Comparison of ENCODE assay signal across 9 cellular contexts in the genomic region with DNA sequence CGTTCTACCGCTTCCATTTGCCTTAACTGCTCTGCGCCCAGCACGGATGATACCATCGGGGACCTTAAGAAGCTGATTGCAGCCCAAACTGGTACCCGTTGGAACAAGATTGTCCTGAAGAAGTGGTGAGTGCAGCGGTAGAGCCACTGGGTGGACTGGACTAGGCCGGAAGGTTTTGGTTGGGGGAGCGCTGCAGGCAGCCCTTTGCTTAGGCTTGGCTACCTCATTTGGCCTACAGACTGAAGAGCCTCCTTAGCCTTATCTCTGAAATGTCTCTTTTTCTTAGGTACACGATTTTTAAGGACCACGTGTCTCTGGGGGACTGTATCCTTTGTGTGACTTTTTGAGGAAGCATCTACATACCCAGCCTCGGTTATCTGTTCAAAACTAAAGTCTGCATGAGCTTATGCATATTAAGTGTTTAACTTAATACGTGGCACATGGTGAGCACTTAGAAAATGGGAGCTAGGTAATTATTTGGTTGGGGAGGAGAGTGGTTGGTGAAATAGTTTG. TPM values are rescaled to one million over a fixed set of nuclear protein-coding genes. Genes with fewer than 3 reads are reported as not detected.
DNase-seq lines count a peak whose midpoint lies in the region; ATAC-seq, FAIRE-seq and TF ChIP-seq lines count a peak whose summit lies in the region.
"Had no signal": no experiment of that assay in that cellular context is flagged by ENCODE, and none has a peak within 500 bp of the region (broad histone marks: within the 10 kb centered on the region; RNA-seq: fewer than 3 reads in every experiment).

No MANE protein-coding gene starts in this region.

- under 1% methylated on average over 13 of the region's 13 CpGs for WGBS in K562 (ENCODE audit: insufficient coverage, low coverage, missing lambda C conversion rate)
- WGBS in mesodermal cell (ENCODE audit: insufficient coverage in 2 of 2), 2 experiments: 30 to 44% methylated on average over 10 to 12 of the region's 13 CpGs

- no peak for TF ChIP-seq EP300 in K562 (IDR thresholded peaks at IDR 0.05; ENCODE audit: low read length)

- no peak overlapping the region for H2AFZ ChIP-seq in K562 (ENCODE audit: low read depth, low read length)

- TF ChIP-seq RAD21 in K562 (CRISPR knock-in tag; conservative IDR thresholded peaks at IDR 0.05 in 1 of 2, IDR thresholded peaks at IDR 0.05 in 1 of 2): no peak

- TF ChIP-seq CTCF in right atrium auricular region (IDR thresholded peaks at IDR 0.05) (no peak), K562 (IDR thresholded peaks at IDR 0.05 in 2 of 3, conservative IDR thresholded peaks at IDR 0.05 in 1 of 3; ENCODE audit: insufficient read depth in 2 of 3, low read depth in 1 of 3, low read length in 3 of 3) (no peak)

- POLR2A ChIA-PET in K562 (lab: Yijun Ruan, JAX): interaction anchor here (0.5 to 0.9 kb wide), 3 partner anchors 70 to 1699 kb away, joined by 3 to 4 read pairs (median 3); a partner anchor contains a TSS

- FAIRE-seq in K562 (lab: Jason Lieb, UNC): no peak

- H3K4me3 ChIP-seq in right atrium auricular region: peak overlapping the region; percentile 90 to 96
- peak overlapping the region; percentile 80 for H3K4me3 ChIP-seq in K562
- H3K4me3 ChIP-seq in mesodermal cell (ENCODE audit: extremely low read depth, insufficient read depth, low read length, poor library complexity, severe bottlenecking): peak overlapping the region; percentile 96

- in situ Hi-C loops in K562 (cut with MboI): no loop called here

- ATAC-seq in left ventricle myocardium superior (no peak), K562 (peak; percentile 45), GM18498 (IDR thresholded peaks at IDR 0.05; ENCODE audit: unreplicated experiment) (no peak), HG03175 (IDR thresholded peaks at IDR 0.05; ENCODE audit: unreplicated experiment) (no peak)

- peaks cover 46% of the 10 kb centered on the region for H3K79me2 ChIP-seq in K562 (ENCODE audit: control insufficient read depth, insufficient read depth, low read length)

- DNase-seq in right atrium auricular region (ENCODE audit: low spot score) (no peak), left ventricle myocardium superior (no peak), K562 (ENCODE audit: extremely low read depth in 1 of 4, low spot score in 3 of 4) (peak in 1 of 4 experiments; percentile 45)
- no peak for DNase-seq in effector CD4-positive, alpha-beta T cell
- DNase-seq in activated effector memory CD4-positive, alpha-beta T cell treated with Interleukin-2 at 50 U/mL for 16 hours: no peak
- DNase-seq: SHP77 treated with DMSO at 0.1 percent for 48 hours had no signal

- H3K27ac ChIP-seq in right atrium auricular region (peak overlapping the region in 1 of 2 donors; percentile 83), K562 (ENCODE audit: extremely low read depth, low read depth, low read length) (peak overlapping the region; percentile 66), mesodermal cell (ENCODE audit: low read depth, low read length, severe bottlenecking) (no peak overlapping the region)

- H3K4me1 ChIP-seq in right atrium auricular region: peaks cover 0 to 24% of the 10 kb centered on the region in 2 donors
- peaks cover 2 to 15% of the 10 kb centered on the region in 2 experiments; a peak in 3 of 5 replicates for H3K4me1 ChIP-seq in K562 (replicated peaks in 1 of 2; ENCODE audit: control insufficient read depth in 2 of 2, insufficient read depth in 2 of 2, low read length in 2 of 2)
- H3K4me1 ChIP-seq in mesodermal cell (ENCODE audit: control insufficient read depth, insufficient read depth, low read length, poor library complexity, severe bottlenecking): no peaks in the 10 kb centered on the region

- H3K36me3 ChIP-seq in right atrium auricular region: peaks cover 11% of the 10 kb centered on the region
- H3K36me3 ChIP-seq in K562 (ENCODE audit: control insufficient read depth, insufficient read depth, low read length): peaks cover 31% of the 10 kb centered on the region; the same call in 2 of the 3 replicates
- peaks cover 45% of the 10 kb centered on the region for H3K36me3 ChIP-seq in mesodermal cell (ENCODE audit: control insufficient read depth, insufficient read depth, low read length)

- peak overlapping the region; percentile 88 to 99 for H3K9ac ChIP-seq in K562 (ENCODE audit: insufficient read depth in 1 of 2, low read depth in 2 of 2, low read length in 2 of 2)

- intact Hi-C loops in left ventricle myocardium superior (cut with micrococcal nuclease): no loop called here
- intact Hi-C loops in K562 (cut with micrococcal nuclease): no loop called here

- H3K4me2 ChIP-seq in K562 (ENCODE audit: insufficient read depth, low read length): peak overlapping the region; percentile 90

- no peaks in the 10 kb centered on the region for H3K9me3 ChIP-seq in right atrium auricular region
- H3K9me3 ChIP-seq in K562 (replicated peaks; ENCODE audit: control insufficient read depth, insufficient read depth, low read depth, low read length): no peaks in the 10 kb centered on the region
- H3K9me3 ChIP-seq in mesodermal cell (ENCODE audit: control insufficient read depth, low read length): no peaks in the 10 kb centered on the region

- H4K20me1 ChIP-seq in K562 (replicated peaks; ENCODE audit: control insufficient read depth, insufficient read depth, low read length): no peaks in the 10 kb centered on the region; the same call in 1 of the 2 replicates

- CTCF ChIA-PET in K562 (lab: Yijun Ruan, JAX; ENCODE audit: low intra/inter-chr PET ratio): no interaction called here

- TF ChIP-seq POLR2A in K562 (conservative IDR thresholded peaks at IDR 0.05): no peak

- H3K9me1 ChIP-seq in K562 (ENCODE audit: control insufficient read depth, insufficient read depth, low read length): no peaks in the 10 kb centered on the region

- no peaks in the 10 kb centered on the region for H3K27me3 ChIP-seq in right atrium auricular region
- H3K27me3 ChIP-seq in K562 (ENCODE audit: control insufficient read depth in 2 of 2, insufficient read depth in 2 of 2, low read length in 2 of 2): no peaks in the 10 kb centered on the region

- BruUV-seq in K562 (replicated peaks; lab: Mats Ljungman, UMichigan): no TSS peak

RNA-seq across cellular contexts. Expression of a gene that starts 0.9 kb away (rescaled TPM):
- 100 to 1,000 TPM; 677 to 684 TPM for total RNA-seq in right atrium auricular region
- total RNA-seq in left ventricle myocardium superior: 580 TPM
- 39.7 and 67.9 TPM in 2 replicates for total RNA-seq in K562 (2011; cell fraction: chromatin; rRNA removed; ENCODE audit: low replicate concordance)
- 97.9 and 112 TPM in 2 replicates for total RNA-seq in K562 (2011; cell fraction: nucleolus; rRNA removed)
- total RNA-seq in K562 (2011; cell fraction: nucleoplasm; rRNA removed): 87.5 and 111 TPM in 2 replicates
- 424 and 564 TPM in 2 replicates for total RNA-seq in K562 (2014; rRNA removed)
- 465 and 492 TPM in 2 replicates for total RNA-seq in K562 (2014; rRNA removed; fragmentation: Illumina TruSeq; extraction: Trizol)
- 383 and 410 TPM in 2 replicates for total RNA-seq in K562 (2015; rRNA removed; fragmentation: Illumina TruSeq; extraction: Trizol)
- total RNA-seq in K562 (2021): 489 and 520 TPM in 2 replicates
- 833 and 989 TPM in 2 replicates for polyA plus RNA-seq in K562 (2011; rRNA removed)
- 727 and 1,456 TPM in 2 replicates for polyA plus RNA-seq in K562 (2011; cell fraction: cytosol; rRNA removed)
- 352 and 598 TPM in 2 replicates for polyA plus RNA-seq in K562 (2011; cell fraction: nucleus; rRNA removed)
- 383 and 1,143 TPM in 2 replicates for polyA plus RNA-seq in K562 (2012)
- polyA plus RNA-seq in K562 (2014; fragmentation: Illumina TruSeq; extraction: Trizol): 602 and 613 TPM in 2 replicates
- polyA plus RNA-seq in K562 (2014; fragmentation: Nextera tagmentation; extraction: Ambion mirVana): 1,000 to 10,000 TPM in 1 of 2 experiments, 100 to 1,000 TPM in 1; 995 to 1,140 TPM
- 1,210 and 1,266 TPM in 2 replicates for polyA plus RNA-seq in K562 (2014; rRNA removed)
- 303 and 304 TPM in 2 replicates for polyA minus RNA-seq in K562 (2011; rRNA and poly(A)+ RNA removed)
- polyA minus RNA-seq in K562 (2011; cell fraction: cytosol; rRNA and poly(A)+ RNA removed): 86.1 and 91.4 TPM in 2 replicates
- 33.3 and 49.1 TPM in 2 replicates for polyA minus RNA-seq in K562 (2011; cell fraction: nucleus; rRNA and poly(A)+ RNA removed)
- polyA plus RNA-seq in mesodermal cell (2013, experiment 1 of 2): 737 TPM
- polyA plus RNA-seq in mesodermal cell (2013, experiment 2 of 2): 650 TPM

RNA-seq across cellular contexts. Expression of a gene that starts 6.5 kb away (rescaled TPM):
- total RNA-seq in right atrium auricular region (100 to 1,000 TPM; 111 to 125 TPM), left ventricle myocardium superior (92.8 TPM), K562 (2014; rRNA removed) (178 and 240 TPM in 2 replicates), K562 (2014; rRNA removed; fragmentation: Illumina TruSeq; extraction: Trizol) (16.7 and 24.2 TPM in 2 replicates), K562 (2015; rRNA removed; fragmentation: Illumina TruSeq; extraction: Trizol) (55.8 and 60.9 TPM in 2 replicates), K562 (2021) (97.6 and 104 TPM in 2 replicates)
- total RNA-seq in K562 (2011; cell fraction: chromatin; rRNA removed; ENCODE audit: low replicate concordance): 28.9 and 74.2 TPM in 2 replicates
- total RNA-seq in K562 (2011; cell fraction: nucleolus; rRNA removed): 53.7 and 55.2 TPM in 2 replicates
- 39.3 and 42.7 TPM in 2 replicates for total RNA-seq in K562 (2011; cell fraction: nucleoplasm; rRNA removed)
- polyA plus RNA-seq in K562 (2011; rRNA removed) (42.5 and 48.1 TPM in 2 replicates), K562 (2014; fragmentation: Illumina TruSeq; extraction: Trizol) (19.6 and 58.2 TPM in 2 replicates), K562 (2014; fragmentation: Nextera tagmentation; extraction: Ambion mirVana) (1 to 10 TPM; 1.6 to 4.1 TPM), K562 (2014; rRNA removed) (131 and 180 TPM in 2 replicates)
- 72.1 and 158 TPM in 2 replicates for polyA plus RNA-seq in K562 (2011; cell fraction: cytosol; rRNA removed)
- polyA plus RNA-seq in K562 (2011; cell fraction: nucleus; rRNA removed): 44.6 and 79.3 TPM in 2 replicates
- 74.0 and 77.2 TPM in 2 replicates for polyA plus RNA-seq in K562 (2012)
- polyA minus RNA-seq in K562 (2011; rRNA and poly(A)+ RNA removed): 6.7 and 10.2 TPM in 2 replicates
- polyA minus RNA-seq in K562 (2011; cell fraction: cytosol; rRNA and poly(A)+ RNA removed): 21.9 and 23.9 TPM in 2 replicates
- 14.3 and 14.9 TPM in 2 replicates for polyA minus RNA-seq in K562 (2011; cell fraction: nucleus; rRNA and poly(A)+ RNA removed)
- 91.8 TPM for polyA plus RNA-seq in mesodermal cell (2013, experiment 1 of 2)
- polyA plus RNA-seq in mesodermal cell (2013, experiment 2 of 2): 75.8 TPM

RNA-seq across cellular contexts. Expression of a gene that starts 9.7 kb away (rescaled TPM):
- 10 to 100 TPM; 10.2 to 15.8 TPM for total RNA-seq in right atrium auricular region
- 11.2 TPM for total RNA-seq in left ventricle myocardium superior
- total RNA-seq in K562 (2011; cell fraction: chromatin; rRNA removed; ENCODE audit: low replicate concordance): 51.6 and 99.0 TPM in 2 replicates
- total RNA-seq in K562 (2011; cell fraction: nucleolus; rRNA removed): 82.6 and 111 TPM in 2 replicates
- 71.9 and 76.0 TPM in 2 replicates for total RNA-seq in K562 (2011; cell fraction: nucleoplasm; rRNA removed)
- total RNA-seq in K562 (2014; rRNA removed): 28.4 and 36.6 TPM in 2 replicates
- total RNA-seq in K562 (2014; rRNA removed; fragmentation: Illumina TruSeq; extraction: Trizol): 11.8 and 12.8 TPM in 2 replicates
- 20.0 and 20.1 TPM in 2 replicates for total RNA-seq in K562 (2015; rRNA removed; fragmentation: Illumina TruSeq; extraction: Trizol)
- 37.1 and 37.7 TPM in 2 replicates for total RNA-seq in K562 (2021)
- polyA plus RNA-seq in K562 (2011; rRNA removed): 27.1 and 34.2 TPM in 2 replicates
- 35.0 and 92.1 TPM in 2 replicates for polyA plus RNA-seq in K562 (2011; cell fraction: cytosol; rRNA removed)
- polyA plus RNA-seq in K562 (2011; cell fraction: nucleus; rRNA removed): 50.1 and 90.2 TPM in 2 replicates
- 28.2 and 35.5 TPM in 2 replicates for polyA plus RNA-seq in K562 (2012)
- polyA plus RNA-seq in K562 (2014; fragmentation: Illumina TruSeq; extraction: Trizol): 26.5 and 37.4 TPM in 2 replicates
- 1 to 10 TPM; 2.7 to 3.9 TPM for polyA plus RNA-seq in K562 (2014; fragmentation: Nextera tagmentation; extraction: Ambion mirVana)
- 39.8 and 40.5 TPM in 2 replicates for polyA plus RNA-seq in K562 (2014; rRNA removed)
- polyA minus RNA-seq in K562 (2011; rRNA and poly(A)+ RNA removed): 9.5 and 11.8 TPM in 2 replicates
- 18.6 and 19.3 TPM in 2 replicates for polyA minus RNA-seq in K562 (2011; cell fraction: cytosol; rRNA and poly(A)+ RNA removed)
- polyA minus RNA-seq in K562 (2011; cell fraction: nucleus; rRNA and poly(A)+ RNA removed): 32.0 and 33.4 TPM in 2 replicates
- 36.2 TPM for polyA plus RNA-seq in mesodermal cell (2013, experiment 1 of 2)
- polyA plus RNA-seq in mesodermal cell (2013, experiment 2 of 2): 37.4 TPM
